ENCODE assay signal across 16 cellular contexts in the genomic region with DNA sequence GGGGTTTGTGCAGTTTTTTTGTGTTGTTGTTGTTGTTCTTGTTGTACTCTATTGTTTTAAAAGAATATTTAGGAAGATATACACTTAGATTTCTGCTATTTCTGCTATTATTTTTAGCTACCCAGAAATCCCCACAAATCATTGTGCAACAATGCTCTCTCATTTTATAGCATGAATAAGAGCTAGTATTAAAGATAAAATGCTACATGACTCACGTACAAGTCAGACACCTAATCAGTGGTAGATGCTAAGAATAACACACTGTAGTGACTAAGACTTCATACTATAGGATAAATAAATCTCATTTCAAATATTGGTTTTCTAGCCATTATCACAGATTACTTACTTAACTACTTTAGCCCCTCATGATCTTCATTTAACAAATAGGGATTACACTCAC.
A peak's percentile ranks its signal among the peaks of the same experiment; 100 is the strongest.
DNase-seq lines count a peak whose midpoint lies in the region; ATAC-seq, FAIRE-seq and TF ChIP-seq lines count a peak whose summit lies in the region.
"Had no signal": no experiment of that assay in that cellular context is flagged by ENCODE, and none has a peak within 500 bp of the region (broad histone marks: within the 10 kb centered on the region; RNA-seq: fewer than 3 reads in every experiment).

No MANE protein-coding gene starts in this region.

- TF ChIP-seq CTCF in AG09309 (IDR thresholded peaks at IDR 0.05; ENCODE audit: control insufficient read depth, insufficient read depth, low read depth, low read length, missing control alignments) (no peak), bronchial epithelial cell (IDR thresholded peaks at IDR 0.05; ENCODE audit: insufficient read depth, low read length, severe bottlenecking) (no peak), kidney epithelial cell (IDR thresholded peaks at IDR 0.05; ENCODE audit: insufficient read depth, low read length, poor library complexity, severe bottlenecking) (no peak), GM10248 (IDR thresholded peaks at IDR 0.05; ENCODE audit: control extremely low read depth, extremely low read depth, low read depth, missing control alignments) (no peak)

- DNase-seq in AG09309 (ENCODE audit: low read depth) (peak; percentile 59), HT1080 (ENCODE audit: low read depth) (peak; percentile 48), bronchial epithelial cell (ENCODE audit: low read depth) (peak; percentile 94), kidney epithelial cell (ENCODE audit: low read depth) (peak; percentile 12), GM10248 (ENCODE audit: extremely low spot score) (no peak), left lobe of liver (ENCODE audit: low spot score) (no peak), hepatic stellate cell (ENCODE audit: low spot score) (no peak), SHP77 (lab: John Stamatoyannopoulos, UW) (no peak)
- DNase-seq: activated CD8-positive, alpha-beta memory T cell treated with anti-CD3 and anti-CD28 coated beads, Interleukin-2, amount 50 U/mL, for 4 hours; AML-193; DMS153; erythroblast; NCI-H1417 treated with DMSO at 0.1 percent for 48 hours; NCI-H446; OCI-M1; T-helper 1 cell had no signal

- CTCF ChIA-PET in GM10248 (lab: Yijun Ruan, JAX): no interaction called here

- H3K36me3 ChIP-seq in bronchial epithelial cell (ENCODE audit: control insufficient read depth, insufficient read depth, low read length) (no peaks in the 10 kb centered on the region), kidney epithelial cell (ENCODE audit: control insufficient read depth, insufficient read depth, low read length) (no peaks in the 10 kb centered on the region)

- no peak for ATAC-seq in left lobe of liver

- POLR2A ChIA-PET in GM10248 (lab: Yijun Ruan, JAX): no interaction called here

- H3K4me3 ChIP-seq in AG09309 (ENCODE audit: control insufficient read depth, low read depth, low read length): no peak overlapping the region
- no peak overlapping the region for H3K4me3 ChIP-seq in bronchial epithelial cell (ENCODE audit: low read depth, low read length)
- H3K4me3 ChIP-seq in kidney epithelial cell (ENCODE audit: low read depth, low read length): no peak overlapping the region

- no peak for FAIRE-seq in bronchial epithelial cell (lab: Jason Lieb, UNC)

- H3K27me3 ChIP-seq in bronchial epithelial cell (ENCODE audit: control insufficient read depth, insufficient read depth, low read length): no peaks in the 10 kb centered on the region
- H3K27me3 ChIP-seq in kidney epithelial cell (ENCODE audit: control insufficient read depth, insufficient read depth, low read length): no peaks in the 10 kb centered on the region

Comparison
In these comparisons a context has a peak if more than half of its experiments do, and no peak if none do; other contexts are left out.
1. DNase-seq: peak in AG09309 (single experiment), HT1080 (single experiment), bronchial epithelial cell (single experiment) and kidney epithelial cell (single experiment); none in GM10248 (single experiment), left lobe of liver (single experiment), hepatic stellate cell (single experiment) and SHP77 (0 of 2).